ENCODE assay signal across 11 cellular contexts in the genomic region with DNA sequence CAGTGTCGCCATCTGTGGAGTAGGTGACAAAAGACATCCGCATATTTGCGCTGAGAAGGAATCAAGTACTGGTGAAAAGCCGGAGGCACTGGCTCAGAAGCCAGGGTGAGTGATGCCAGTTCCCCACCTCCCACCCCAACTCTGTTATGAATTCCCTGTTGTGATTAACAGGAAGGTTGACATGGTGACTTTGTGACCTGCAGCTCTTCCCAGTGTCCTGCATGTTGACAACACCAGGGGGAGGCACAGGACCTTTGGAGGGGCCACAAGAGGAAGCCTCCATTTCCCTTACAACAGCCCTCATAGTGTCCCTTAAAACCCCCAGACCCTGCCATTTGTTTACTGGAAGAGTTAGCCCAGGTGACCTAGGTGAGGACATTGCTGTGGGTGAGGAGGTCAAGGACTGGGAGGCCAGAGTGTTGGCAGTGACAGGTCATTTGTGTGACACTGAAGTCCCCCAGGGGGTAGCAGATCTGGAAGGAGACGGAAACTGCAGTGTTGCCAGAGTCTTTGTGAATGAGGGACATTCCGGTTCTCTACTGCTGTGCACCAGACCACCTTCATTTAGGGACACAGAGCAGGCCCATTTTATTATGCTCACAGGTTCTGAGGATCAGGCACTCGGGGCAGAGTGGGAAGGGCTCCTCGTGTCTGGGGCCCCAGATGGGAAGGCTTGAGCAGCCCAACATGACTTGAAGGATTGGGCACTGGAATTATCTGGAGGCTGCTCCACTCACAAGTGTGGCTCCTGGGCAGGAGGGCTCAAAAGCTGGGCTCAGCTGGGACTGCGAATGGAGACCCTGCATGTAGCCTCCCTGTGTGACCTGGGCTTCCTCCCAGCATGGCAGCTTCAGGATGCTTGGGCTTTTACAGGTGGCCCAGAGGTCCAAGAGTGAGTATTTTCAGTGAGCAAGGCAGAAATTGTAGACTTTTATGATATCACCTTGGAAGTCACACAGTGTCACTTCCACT. TPM values are rescaled to one million over a fixed set of nuclear protein-coding genes. Genes with fewer than 3 reads are reported as not detected.
A peak's percentile ranks its signal among the peaks of the same experiment; 100 is the strongest.
DNase-seq lines count a peak whose midpoint lies in the region; ATAC-seq and TF ChIP-seq lines count a peak whose summit lies in the region.
"Had no signal": no experiment of that assay in that cellular context is flagged by ENCODE, and none has a peak within 500 bp of the region (broad histone marks: within the 10 kb centered on the region; RNA-seq: fewer than 3 reads in every experiment).

No MANE protein-coding gene starts in this region.

- no peak overlapping the region for H3K4me3 Mint-ChIP-seq in WTC11

- H3K9me3 ChIP-seq in AG04450 (ENCODE audit: control insufficient read depth, insufficient read depth, low read length) (no peaks in the 10 kb centered on the region), DND-41 (ENCODE audit: insufficient read depth, low read length, severe bottlenecking) (no peaks in the 10 kb centered on the region), liver (ENCODE audit: control insufficient read depth in 4 of 4, low read length in 3 of 4) (no peaks in the 10 kb centered on the region), smooth muscle cell (replicated peaks; ENCODE audit: low read depth) (no peaks in the 10 kb centered on the region)

- H3K9ac ChIP-seq in DND-41 (ENCODE audit: low read depth, low read length) (no peak overlapping the region), liver (ENCODE audit: low read depth in 1 of 2, low read length in 2 of 2) (no peak overlapping the region), smooth muscle cell (ENCODE audit: low read depth) (no peak overlapping the region)

- 83% methylated on average over 9 of the region's 9 CpGs for WGBS in liver
- 92% methylated on average over 9 of the region's 9 CpGs for WGBS in smooth muscle cell (ENCODE audit: low lambda C conversion rate)

- H3K27me3 Mint-ChIP-seq in WTC11 (ENCODE audit: low read depth) = no peaks in the 10 kb centered on the region

- H3K36me3 Mint-ChIP-seq in WTC11 = no peaks in the 10 kb centered on the region

- H3F3A ChIP-seq in smooth muscle cell (ENCODE audit: low read depth) = no peaks in the 10 kb centered on the region

- no peak overlapping the region for H2AFZ ChIP-seq in DND-41 (ENCODE audit: low read depth, low read length)
- H2AFZ ChIP-seq in smooth muscle cell (ENCODE audit: low read depth) = no peak overlapping the region

- H4K20me1 ChIP-seq in DND-41 (ENCODE audit: insufficient read depth, low read length) (no peaks in the 10 kb centered on the region), smooth muscle cell (ENCODE audit: low read depth) (no peaks in the 10 kb centered on the region)

- no peak for ATAC-seq in DND-41 (ENCODE audit: insufficient read depth, low read depth)
- peak; percentile 78 for ATAC-seq in WTC11
- no peak for ATAC-seq in HG03439 (IDR thresholded peaks at IDR 0.05; ENCODE audit: unreplicated experiment)
- ATAC-seq in GM19397 (IDR thresholded peaks at IDR 0.05; ENCODE audit: unreplicated experiment) = no peak

- POLR2A ChIA-PET in AG04450 (lab: Yijun Ruan, JAX) (no interaction called here), WTC11 (lab: Charles Lee) (no interaction called here)

- H3K4me2 ChIP-seq in DND-41 (ENCODE audit: insufficient read depth, low read length) (no peak overlapping the region), smooth muscle cell (no peak overlapping the region)

- H3K4me3 ChIP-seq in AG04450 (ENCODE audit: low read depth, low read length) (no peak overlapping the region), DND-41 (ENCODE audit: low read depth in 1 of 2, low read length in 2 of 2) (no peak overlapping the region), liver (ENCODE audit: low read depth in 1 of 3, low read length in 3 of 3) (no peak overlapping the region), smooth muscle cell (no peak overlapping the region)

- peaks cover 2% of the 10 kb centered on the region for H3K27me3 ChIP-seq in AG04450 (ENCODE audit: control insufficient read depth, insufficient read depth, low read length)
- no peaks in the 10 kb centered on the region for H3K27me3 ChIP-seq in DND-41 (ENCODE audit: insufficient read depth, low read length, poor library complexity)
- no peaks in the 10 kb centered on the region for H3K27me3 ChIP-seq in liver (ENCODE audit: control insufficient read depth in 4 of 4, insufficient read depth in 4 of 4, low read length in 3 of 4)
- H3K27me3 ChIP-seq in smooth muscle cell (ENCODE audit: low read depth) = no peaks in the 10 kb centered on the region

- DNase-seq in AG04450 (ENCODE audit: low read depth, low spot score) = no peak
- DNase-seq in DND-41 = no peak
- DNase-seq in WTC11 (ENCODE audit: low spot score) = peak; percentile 27
- DNase-seq in smooth muscle cell (lab: John Stamatoyannopoulos, UW; ENCODE audit: unreplicated experiment) = no peak
- DNase-seq in amygdala (lab: John Stamatoyannopoulos, UW) = no peak
- DNase-seq: NCI-H1092 treated with DMSO at 0.1 percent for 48 hours, NCI-H69 had no signal

- H3K4me1 ChIP-seq in DND-41 (ENCODE audit: insufficient read depth, low read length) (peaks cover 49% of the 10 kb centered on the region), liver (ENCODE audit: control insufficient read depth in 4 of 4, insufficient read depth in 4 of 4, low read length in 3 of 4) (no peaks in the 10 kb centered on the region), smooth muscle cell (ENCODE audit: low read depth) (no peaks in the 10 kb centered on the region)

- no peak for TF ChIP-seq RAD21 in liver (IDR thresholded peaks at IDR 0.05)

- H3K79me2 ChIP-seq in DND-41 (ENCODE audit: insufficient read depth, low read length) (peaks cover 4% of the 10 kb centered on the region), smooth muscle cell (ENCODE audit: low read depth) (no peaks in the 10 kb centered on the region)

- H3K36me3 ChIP-seq in DND-41 (ENCODE audit: insufficient read depth, low read length) (no peaks in the 10 kb centered on the region; the same call in 1 of the 2 replicates), liver (ENCODE audit: control insufficient read depth in 4 of 4, insufficient read depth in 3 of 4, low read depth in 1 of 4, low read length in 3 of 4) (no peaks in the 10 kb centered on the region), smooth muscle cell (ENCODE audit: low read depth) (no peaks in the 10 kb centered on the region)

- H3K27ac ChIP-seq in AG04450 (ENCODE audit: low read depth, low read length) = peak overlapping the region; percentile 11
- H3K27ac ChIP-seq in DND-41 (ENCODE audit: low read length) = peak overlapping the region; percentile 88
- no peak overlapping the region for H3K27ac ChIP-seq in liver (ENCODE audit: low read depth in 1 of 2, low read length in 2 of 2)
- H3K27ac ChIP-seq in smooth muscle cell (ENCODE audit: low read depth) = no peak overlapping the region

- TF ChIP-seq CTCF in AG04450 (IDR thresholded peaks at IDR 0.05; ENCODE audit: low read depth, low read length) (0 out of 2 replicates have a peak, but pooled peaks have one; percentile 3), DND-41 (IDR thresholded peaks at IDR 0.05; ENCODE audit: borderline replicate concordance, extremely low read depth, low read length, poor library complexity, severe bottlenecking) (peak; percentile 34), WTC11 (IDR thresholded peaks at IDR 0.05) (no peak), liver (IDR thresholded peaks at IDR 0.05; ENCODE audit: low read depth, low read length, missing input control) (peak; percentile 21), smooth muscle cell (IDR thresholded peaks at IDR 0.05; ENCODE audit: borderline replicate concordance, insufficient read depth, poor library complexity, severe bottlenecking) (no peak)

- CTCF ChIA-PET in AG04450 (lab: Charles Lee) (no interaction called here), WTC11 (lab: Charles Lee) (interaction anchor here (0.6 to 1.6 kb wide), 6 partner anchors 9 to 271 kb away, joined by 3 to 4 read pairs (median 3); no protein-coding TSS in a partner anchor)

- H3K9me3 Mint-ChIP-seq in WTC11 = no peaks in the 10 kb centered on the region

- peaks cover 5% of the 10 kb centered on the region for H3K4me1 Mint-ChIP-seq in WTC11

- no peak overlapping the region; the same call in 1 of the 2 replicates for H3K27ac Mint-ChIP-seq in WTC11

TF ChIP-seq in WTC11, 78 proteins besides CTCF, POLR2A, EP300 and RAD21 (continues in another document):
- TF ChIP-seq, protein P1, sequence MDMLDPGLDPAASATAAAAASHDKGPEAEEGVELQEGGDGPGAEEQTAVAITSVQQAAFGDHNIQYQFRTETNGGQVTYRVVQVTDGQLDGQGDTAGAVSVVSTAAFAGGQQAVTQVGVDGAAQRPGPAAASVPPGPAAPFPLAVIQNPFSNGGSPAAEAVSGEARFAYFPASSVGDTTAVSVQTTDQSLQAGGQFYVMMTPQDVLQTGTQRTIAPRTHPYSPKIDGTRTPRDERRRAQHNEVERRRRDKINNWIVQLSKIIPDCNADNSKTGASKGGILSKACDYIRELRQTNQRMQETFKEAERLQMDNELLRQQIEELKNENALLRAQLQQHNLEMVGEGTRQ (CRISPR knock-in tag; IDR thresholded peaks at IDR 0.05) = no peak
- TF ChIP-seq OVOL2 (CRISPR knock-in tag; IDR thresholded peaks at IDR 0.05; ENCODE audit: borderline replicate concordance) (no peak), ZBTB21 (CRISPR knock-in tag; IDR thresholded peaks at IDR 0.05; ENCODE audit: borderline replicate concordance) (no peak), NR1H2 (CRISPR knock-in tag; IDR thresholded peaks at IDR 0.05) (no peak), ZNF263 (CRISPR knock-in tag; IDR thresholded peaks at IDR 0.05; ENCODE audit: low read depth) (no peak), GTF2I (CRISPR knock-in tag; conservative IDR thresholded peaks at IDR 0.05) (no peak)

TF ChIP-seq in liver, 16 proteins besides CTCF, POLR2A, EP300 and RAD21 (continues in another document):
- TF ChIP-seq FOXA1 (IDR thresholded peaks at IDR 0.05) (no peak), HNF4G (IDR thresholded peaks at IDR 0.05) (no peak), TAF1 (conservative IDR thresholded peaks at IDR 0.05) (no peak), GABPA (IDR thresholded peaks at IDR 0.05 in 1 of 2, conservative IDR thresholded peaks at IDR 0.05 in 1 of 2) (no peak), RXRA (IDR thresholded peaks at IDR 0.05) (no peak)
- TF ChIP-seq, protein P2, sequence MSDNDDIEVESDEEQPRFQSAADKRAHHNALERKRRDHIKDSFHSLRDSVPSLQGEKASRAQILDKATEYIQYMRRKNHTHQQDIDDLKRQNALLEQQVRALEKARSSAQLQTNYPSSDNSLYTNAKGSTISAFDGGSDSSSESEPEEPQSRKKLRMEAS (IDR thresholded peaks at IDR 0.05) = no peak

RNA-seq across cellular contexts. Expression of a gene that starts 13.0 kb away (rescaled TPM):
- not detected in 2 replicates for polyA plus RNA-seq in AG04450 (2011; rRNA removed)
- not detected in 2 replicates for polyA minus RNA-seq in AG04450 (2011; rRNA and poly(A)+ RNA removed)
- not detected in 3 replicates for total RNA-seq in WTC11 (2021)
- total RNA-seq in liver = not detected
- under 1 TPM in 1 of 2 donors, not detected in 1; 0.06 TPM for polyA plus RNA-seq in liver
- total RNA-seq in smooth muscle cell = not detected in 2 replicates
- not detected in 2 replicates for polyA plus RNA-seq in smooth muscle cell
- total RNA-seq: endothelial cell of umbilical vein had no signal
- polyA plus RNA-seq: endothelial cell of umbilical vein had no signal

Comparison
In these comparisons a context has a peak if more than half of its experiments do, and no peak if none do; other contexts are left out.
1. H3K27ac ChIP-seq: peak in AG04450 (single experiment) and DND-41 (single experiment); none in liver (0 of 2) and smooth muscle cell (single experiment).
2. CTCF ChIP-seq: peak in AG04450 (single experiment), DND-41 (single experiment) and liver (single experiment); none in WTC11 (single experiment) and smooth muscle cell (single experiment).